14 cellular contexts compared by ENCODE assay signal in genomic region chr12:102059343-102059742, GRCh38. TPM values are rescaled to one million over a fixed set of nuclear protein-coding genes. Genes with fewer than 3 reads are reported as not detected.
A peak's percentile ranks its signal among the peaks of the same experiment; 100 is the strongest.
DNase-seq lines count a peak whose midpoint lies in the region; ATAC-seq and TF ChIP-seq lines count a peak whose summit lies in the region.
"Had no signal": no experiment of that assay in that cellular context is flagged by ENCODE, and none has a peak within 500 bp of the region (broad histone marks: within the 10 kb centered on the region; RNA-seq: fewer than 3 reads in every experiment).

No MANE protein-coding gene starts in this region.

- H3K9me2 ChIP-seq in hepatocyte (replicated peaks; ENCODE audit: insufficient read depth), result no peaks in the 10 kb centered on the region

- H3K4me3 ChIP-seq in GM06990 (replicated peaks; ENCODE audit: low read depth, low read length), result no peak overlapping the region
- no peak overlapping the region for H3K4me3 ChIP-seq in naive thymus-derived CD4-positive, alpha-beta T cell (ENCODE audit: low read length)
- no peak overlapping the region for H3K4me3 ChIP-seq in left ventricle myocardium inferior
- no peak overlapping the region for H3K4me3 ChIP-seq in hepatocyte
- H3K4me3 ChIP-seq: left lung, SJSA1, upper lobe of right lung had no signal

- H4K20me1 ChIP-seq in hepatocyte (ENCODE audit: insufficient read depth, poor library complexity, severe bottlenecking), result no peaks in the 10 kb centered on the region

- H3K27me3 Mint-ChIP-seq in activated CD4-positive, alpha-beta memory T cell treated with anti-CD3 and anti-CD28 coated beads, Interleukin-2, amount 10 ng/mL, durations not matched to agents 7 days and 5 days, result no peaks in the 10 kb centered on the region
- H3K27me3 Mint-ChIP-seq in naive thymus-derived CD4-positive, alpha-beta T cell, result peaks cover 0 to 8% (median 0%) of the 10 kb centered on the region in 5 donors
- no peaks in the 10 kb centered on the region for H3K27me3 Mint-ChIP-seq in mesothelial cell of epicardium (ENCODE audit: low read depth)

- H3K9me3 Mint-ChIP-seq in activated CD4-positive, alpha-beta memory T cell treated with anti-CD3 and anti-CD28 coated beads, Interleukin-2, amount 10 ng/mL, durations not matched to agents 7 days and 5 days, result no peaks in the 10 kb centered on the region
- H3K9me3 Mint-ChIP-seq in naive thymus-derived CD4-positive, alpha-beta T cell, result no peaks in the 10 kb centered on the region
- peaks cover 10% of the 10 kb centered on the region for H3K9me3 Mint-ChIP-seq in mesothelial cell of epicardium

- H3K27me3 ChIP-seq in GM06990 (replicated peaks; ENCODE audit: control insufficient read depth, insufficient read depth, low read length), result no peaks in the 10 kb centered on the region
- H3K27me3 ChIP-seq in naive thymus-derived CD4-positive, alpha-beta T cell (ENCODE audit: control insufficient read depth in 2 of 2, insufficient read depth in 2 of 2, low read length in 2 of 2), result no peaks in the 10 kb centered on the region
- no peaks in the 10 kb centered on the region for H3K27me3 ChIP-seq in left ventricle myocardium inferior (ENCODE audit: low read depth)
- H3K27me3 ChIP-seq in hepatocyte, result no peaks in the 10 kb centered on the region
- H3K27me3 ChIP-seq: left lung, SJSA1, upper lobe of right lung had no signal

- peak overlapping the region; percentile 14 for H3K27ac ChIP-seq in naive thymus-derived CD4-positive, alpha-beta T cell (ENCODE audit: low read depth, low read length)
- H3K27ac ChIP-seq in left ventricle myocardium inferior (replicated peaks) (no peak overlapping the region), hepatocyte (no peak overlapping the region)
- H3K27ac ChIP-seq: left lung, SJSA1, upper lobe of right lung had no signal

- H3K4me1 ChIP-seq in naive thymus-derived CD4-positive, alpha-beta T cell (ENCODE audit: control insufficient read depth in 2 of 2, insufficient read depth in 2 of 2, low read length in 2 of 2), result peaks cover 16 to 17% of the 10 kb centered on the region in 2 donors
- H3K4me1 ChIP-seq in left ventricle myocardium inferior (peaks cover 9% of the 10 kb centered on the region), hepatocyte (ENCODE audit: insufficient read depth) (no peaks in the 10 kb centered on the region)
- H3K4me1 ChIP-seq: upper lobe of right lung had no signal

- H3K79me2 ChIP-seq in hepatocyte, result peaks cover 4% of the 10 kb centered on the region

- ATAC-seq in naive thymus-derived CD4-positive, alpha-beta T cell, result no peak
- ATAC-seq: left lung, upper lobe of right lung had no signal

- H3K9me3 ChIP-seq in naive thymus-derived CD4-positive, alpha-beta T cell (ENCODE audit: control insufficient read depth in 2 of 3, low read length in 3 of 3), result no peaks in the 10 kb centered on the region
- H3K9me3 ChIP-seq in left ventricle myocardium inferior (replicated peaks), result no peaks in the 10 kb centered on the region
- no peaks in the 10 kb centered on the region for H3K9me3 ChIP-seq in hepatocyte (ENCODE audit: low read depth)
- H3K9me3 ChIP-seq: left lung, SJSA1, upper lobe of right lung had no signal

- H3K4me1 Mint-ChIP-seq in activated CD4-positive, alpha-beta memory T cell treated with anti-CD3 and anti-CD28 coated beads, Interleukin-2, amount 10 ng/mL, durations not matched to agents 7 days and 5 days, result peaks cover 61% of the 10 kb centered on the region
- H3K4me1 Mint-ChIP-seq in naive thymus-derived CD4-positive, alpha-beta T cell, result peaks cover 22 to 68% (median 61%) of the 10 kb centered on the region in 7 donors
- H3K4me1 Mint-ChIP-seq in mesothelial cell of epicardium, result peaks cover 9% of the 10 kb centered on the region

- H3K4me2 ChIP-seq in hepatocyte, result no peak overlapping the region

- H3K27ac Mint-ChIP-seq in activated CD4-positive, alpha-beta memory T cell treated with anti-CD3 and anti-CD28 coated beads, Interleukin-2, amount 10 ng/mL, durations not matched to agents 7 days and 5 days, result peak overlapping the region; percentile 70
- H3K27ac Mint-ChIP-seq in naive thymus-derived CD4-positive, alpha-beta T cell, result peak overlapping the region in 7 of 9 donors; percentile 53 to 88 (median 75)
- H3K27ac Mint-ChIP-seq in mesothelial cell of epicardium, result no peak overlapping the region

- peaks cover 60% of the 10 kb centered on the region for H3K36me3 Mint-ChIP-seq in activated CD4-positive, alpha-beta memory T cell treated with anti-CD3 and anti-CD28 coated beads, Interleukin-2, amount 10 ng/mL, durations not matched to agents 7 days and 5 days (ENCODE audit: low read depth)
- peaks cover 8 to 51% (median 41%) of the 10 kb centered on the region in 5 donors for H3K36me3 Mint-ChIP-seq in naive thymus-derived CD4-positive, alpha-beta T cell
- H3K36me3 Mint-ChIP-seq in mesothelial cell of epicardium, result peaks cover 34% of the 10 kb centered on the region

- H2AFZ ChIP-seq in hepatocyte, result no peak overlapping the region

- H3K36me3 ChIP-seq in GM06990 (ENCODE audit: control insufficient read depth, insufficient read depth, low read length) (no peaks in the 10 kb centered on the region; the same call in 1 of the 2 replicates), left ventricle myocardium inferior (peaks cover 38% of the 10 kb centered on the region), hepatocyte (replicated peaks; ENCODE audit: insufficient read depth, low read depth) (no peaks in the 10 kb centered on the region)
- peaks cover 0 to 10% (median 9%) of the 10 kb centered on the region in 3 experiments for H3K36me3 ChIP-seq in naive thymus-derived CD4-positive, alpha-beta T cell (ENCODE audit: control insufficient read depth in 2 of 3, insufficient read depth in 3 of 3, low read length in 3 of 3)

- CTCF ChIA-PET in activated CD4-positive, alpha-beta memory T cell treated with anti-CD3 and anti-CD28 coated beads, Interleukin-2, amount 10 ng/mL, durations not matched to agents 7 days and 5 days (lab: Charles Lee), result interaction anchor here (1.0 kb wide), 1 partner anchor 61 kb away, joined by 4 read pairs; the partner anchor contains the start of genes NUP37 and PARPBP
- CTCF ChIA-PET in naive thymus-derived CD4-positive, alpha-beta T cell (lab: Charles Lee), result no interaction called here

- H3K4me3 Mint-ChIP-seq in activated CD4-positive, alpha-beta memory T cell treated with anti-CD3 and anti-CD28 coated beads, Interleukin-2, amount 10 ng/mL, durations not matched to agents 7 days and 5 days, result peak overlapping the region; percentile 3
- peak overlapping the region in 6 of 10 donors; percentile 13 to 73 (median 31) for H3K4me3 Mint-ChIP-seq in naive thymus-derived CD4-positive, alpha-beta T cell
- H3K4me3 Mint-ChIP-seq in mesothelial cell of epicardium, result no peak overlapping the region

- intact Hi-C loops in naive thymus-derived CD4-positive, alpha-beta T cell (cut with micrococcal nuclease), result loop anchor here (1.0 to 2.0 kb wide), 2 partner anchors 15 kb away; no protein-coding TSS in a partner anchor
- intact Hi-C loops in left ventricle myocardium inferior (cut with micrococcal nuclease), result no loop called here

- POLR2A ChIA-PET in activated CD4-positive, alpha-beta memory T cell treated with anti-CD3 and anti-CD28 coated beads, Interleukin-2, amount 10 ng/mL, durations not matched to agents 7 days and 5 days (lab: Charles Lee), result interaction anchor here (0.5 to 1.4 kb wide), 3 partner anchors 9 to 1837 kb away, joined by 4 to 12 read pairs (median 5); partner anchors contain the start of genes NUP37 and PARPBP
- POLR2A ChIA-PET in naive thymus-derived CD4-positive, alpha-beta T cell (lab: Charles Lee), result no interaction called here

- DNase-seq in NCI-H510A treated with DMSO at 0.1 percent for 48 hours (lab: John Stamatoyannopoulos, UW) (peak; percentile 11), NCI-H510A (lab: John Stamatoyannopoulos, UW) (no peak), GM06990 (ENCODE audit: extremely low read depth, insufficient read length) (peak; percentile 25), mesothelial cell of epicardium (ENCODE audit: low spot score in 2 of 2, unreplicated experiment in 2 of 2) (no peak), left ventricle myocardium inferior (no peak), hepatocyte (ENCODE audit: low spot score) (no peak)
- DNase-seq in activated CD4-positive, alpha-beta memory T cell treated with anti-CD3 and anti-CD28 coated beads, Interleukin-2, amount 10 ng/mL, durations not matched to agents 7 days and 5 days, result no peak
- peak in 1 of 9 donors; percentile 34 for DNase-seq in naive thymus-derived CD4-positive, alpha-beta T cell
- DNase-seq: 8988T; left lung; NCI-H1092 treated with DMSO at 0.1 percent for 48 hours; stimulated activated CD4-positive, alpha-beta T cell treated with anti-CD3 and anti-CD28 coated beads, Interleukin-2, amount 100 ng/mL, for 48 hours; upper lobe of right lung had no signal

- TF ChIP-seq CTCF in GM06990 (IDR thresholded peaks at IDR 0.05; ENCODE audit: insufficient read depth, low read length, poor library complexity, severe bottlenecking) (no peak), mesothelial cell of epicardium (IDR thresholded peaks at IDR 0.05; ENCODE audit: unreplicated experiment) (no peak), left ventricle myocardium inferior (IDR thresholded peaks at IDR 0.05; ENCODE audit: borderline replicate concordance) (no peak), hepatocyte (IDR thresholded peaks at IDR 0.05; ENCODE audit: poor library complexity) (no peak)

RNA-seq across cellular contexts. Expression of gene WASHC3, which starts 2.4 kb away (rescaled TPM):
- total RNA-seq in activated CD4-positive, alpha-beta memory T cell treated with anti-CD3 and anti-CD28 coated beads, Interleukin-2, amount 10 ng/mL, durations not matched to agents 7 days and 5 days, result 10 to 100 TPM; 53.4 to 54.7 TPM
- 10 to 100 TPM; 32.8 to 59.6 (median 49.6) TPM for total RNA-seq in naive thymus-derived CD4-positive, alpha-beta T cell
- 10 to 100 TPM; 76.3 to 87.9 TPM for polyA plus RNA-seq in naive thymus-derived CD4-positive, alpha-beta T cell
- total RNA-seq in mesothelial cell of epicardium (27.9 to 28.8 TPM (median 28.5 TPM) in 3 replicates), left ventricle myocardium inferior (37.2 TPM), hepatocyte (55.5 and 66.8 TPM in 2 replicates)
- polyA plus RNA-seq in hepatocyte, result 59.8 and 60.3 TPM in 2 replicates

Comparison
In these comparisons a context has a peak if more than half of its experiments do, and no peak if none do; other contexts are left out.
1. DNase-seq: peak in NCI-H510A treated with DMSO at 0.1 percent for 48 hours (single experiment) and GM06990 (single experiment); none in NCI-H510A (single experiment), activated CD4-positive, alpha-beta memory T cell treated with anti-CD3 and anti-CD28 coated beads, Interleukin-2, amount 10 ng/mL, durations not matched to agents 7 days and 5 days (single experiment), mesothelial cell of epicardium (0 of 2), left ventricle myocardium inferior (single experiment) and hepatocyte (single experiment).